In the genomic region with DNA sequence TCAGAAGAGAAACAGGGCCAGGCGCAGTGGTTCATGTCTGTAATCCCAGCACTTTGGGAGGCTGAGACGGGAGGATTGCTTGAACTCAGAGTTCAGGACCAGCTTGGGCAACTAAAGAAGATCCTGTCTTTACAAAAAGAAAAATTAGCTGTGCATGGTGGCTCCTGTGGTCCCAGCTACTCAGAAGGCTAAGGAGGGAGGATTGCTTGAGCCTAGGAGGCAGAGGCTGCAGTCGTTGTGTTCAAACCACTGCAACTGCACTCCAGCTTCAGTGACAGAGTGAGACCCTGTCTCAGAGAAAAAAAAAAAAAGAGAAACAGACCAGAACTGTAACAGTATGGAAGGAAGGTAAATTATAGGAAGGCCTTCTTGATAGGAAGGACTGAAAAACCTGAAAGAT, we compare ENCODE assay signal across 19 cellular contexts.
"Had no signal": no experiment of that assay in that cellular context is flagged by ENCODE, and none has a peak within 500 bp of the region (broad histone marks: within the 10 kb centered on the region; RNA-seq: fewer than 3 reads in every experiment).

No MANE protein-coding gene starts in this region.

- DNase-seq: activated CD4-positive, alpha-beta T cell treated with anti-CD3 and anti-CD28 coated beads for 48 hours; activated CD4-positive, CD25-positive, alpha-beta regulatory T cell; activated CD8-positive, alpha-beta T cell treated with anti-CD3 and anti-CD28 coated beads, Interleukin-2, amount 10 ng/mL, durations not matched to agents 7 days and 5 days; activated naive CD4-positive, alpha-beta T cell treated with anti-CD3 and anti-CD28 coated beads for 36 hours; activated T-cell treated with anti-CD3 and anti-CD28 coated beads, Interleukin-2, amount 50 U/mL, for 24 hours; brain microvascular endothelial cell; central memory CD4-positive, alpha-beta T cell; colonic mucosa; foreskin melanocyte; left lung; naive thymus-derived CD8-positive, alpha-beta T cell; ovary; stimulated activated CD4-positive, alpha-beta T cell treated with anti-CD3 and anti-CD28 coated beads, Interleukin-12 subunit alpha, Interleukin-12 subunit beta, amount 100 ng/mL, for 4 hours; stimulated activated CD4-positive, alpha-beta T cell treated with anti-CD3 and anti-CD28 coated beads, Interleukin-1b, Interleukin-23, amount 100 ng/mL, for 48 hours; stimulated activated CD8-positive, alpha-beta memory T cell treated with anti-CD3 and anti-CD28 coated beads, Interleukin-4, amount 100 ng/mL, for 48 hours; stimulated activated naive CD4-positive, alpha-beta T cell treated with Interleukin-2 at 50 U/mL for 16 hours; T-cell had no signal

- H3K27ac Mint-ChIP-seq: activated CD8-positive, alpha-beta T cell treated with anti-CD3 and anti-CD28 coated beads, Interleukin-2, amount 10 ng/mL, durations not matched to agents 7 days and 5 days; activated naive CD4-positive, alpha-beta T cell treated with anti-CD3 and anti-CD28 coated beads for 36 hours; activated T-cell treated with anti-CD3 and anti-CD28 coated beads, Interleukin-2, amount 50 U/mL, for 24 hours; T-cell had no signal

- H3K36me3 Mint-ChIP-seq: naive thymus-derived CD8-positive, alpha-beta T cell; T-cell had no signal

- H3K36me3 ChIP-seq: brain microvascular endothelial cell, colonic mucosa, left lung, ovary, tibial nerve had no signal

- ATAC-seq: activated CD8-positive, alpha-beta T cell treated with anti-CD3 and anti-CD28 coated beads, Interleukin-2, amount 10 ng/mL, durations not matched to agents 7 days and 5 days; left lung; naive thymus-derived CD8-positive, alpha-beta T cell; T-cell had no signal

- H3K4me3 ChIP-seq: colonic mucosa, left lung, ovary, tibial nerve had no signal

- H3K9me3 Mint-ChIP-seq: activated naive CD4-positive, alpha-beta T cell treated with anti-CD3 and anti-CD28 coated beads for 36 hours; activated T-cell treated with anti-CD3 and anti-CD28 coated beads, Interleukin-2, amount 50 U/mL, for 24 hours; naive thymus-derived CD8-positive, alpha-beta T cell; T-cell had no signal

- H3K9me3 ChIP-seq: colonic mucosa, left lung, ovary, tibial nerve had no signal

- H3K4me1 ChIP-seq: colonic mucosa had no signal

- H3K27ac ChIP-seq: brain microvascular endothelial cell, colonic mucosa, left lung, ovary had no signal

- H3K4me3 Mint-ChIP-seq: activated CD8-positive, alpha-beta T cell treated with anti-CD3 and anti-CD28 coated beads, Interleukin-2, amount 10 ng/mL, durations not matched to agents 7 days and 5 days; activated naive CD4-positive, alpha-beta T cell treated with anti-CD3 and anti-CD28 coated beads for 36 hours; activated T-cell treated with anti-CD3 and anti-CD28 coated beads, Interleukin-2, amount 50 U/mL, for 24 hours; endodermal cell; naive thymus-derived CD8-positive, alpha-beta T cell; T-cell had no signal

- H3K4me1 Mint-ChIP-seq: naive thymus-derived CD8-positive, alpha-beta T cell; T-cell had no signal

- H3K27me3 ChIP-seq: brain microvascular endothelial cell, colonic mucosa, left lung, ovary, tibial nerve had no signal
